Comparison of ENCODE assay signal across 17 cellular contexts in genomic region chr16:1200014-1200627, GRCh38. TPM values are rescaled to one million over a fixed set of nuclear protein-coding genes. Genes with fewer than 3 reads are reported as not detected.
DNase-seq lines count a peak whose midpoint lies in the region; TF ChIP-seq lines count a peak whose summit lies in the region.
"Had no signal": no experiment of that assay in that cellular context is flagged by ENCODE, and none has a peak within 500 bp of the region (broad histone marks: within the 10 kb centered on the region; RNA-seq: fewer than 3 reads in every experiment).

No MANE protein-coding gene starts in this region.

- H3K4me3 ChIP-seq in mesendoderm (ENCODE audit: low read length): no peak overlapping the region

- H3K56ac ChIP-seq in mesendoderm (ENCODE audit: low read length): no peak overlapping the region

- H2BK15ac ChIP-seq in mesendoderm (replicated peaks; ENCODE audit: low read depth): no peak overlapping the region

- no peaks in the 10 kb centered on the region for H3K79me1 ChIP-seq in mesendoderm (ENCODE audit: low read length)

- no peak overlapping the region for H4K8ac ChIP-seq in mesendoderm (ENCODE audit: low read depth, low read length)

- peaks cover 9% of the 10 kb centered on the region for H3K27me3 Mint-ChIP-seq in activated naive CD4-positive, alpha-beta T cell treated with anti-CD3 and anti-CD28 coated beads, Interleukin-2, amount 10 ng/mL, durations not matched to agents 7 days and 5 days
- no peaks in the 10 kb centered on the region for H3K27me3 Mint-ChIP-seq in activated T-helper 1 cell treated with anti-CD3 and anti-CD28 coated beads, Interleukin-12 subunit alpha, Interleukin-12 subunit beta, Interleukin-2, Interleukin-4 antibody, amounts not matched to agents 30 ng/mL and 10 ng/mL and 1 ng/mL, durations not matched to agents 14 hours and 24 hours and 36 hours (ENCODE audit: insufficient read depth)
- peaks cover 9% of the 10 kb centered on the region for H3K27me3 Mint-ChIP-seq in glutamatergic neuron (ENCODE audit: unreplicated experiment)
- no peaks in the 10 kb centered on the region for H3K27me3 Mint-ChIP-seq in type B pancreatic cell

- H3K4me2 ChIP-seq in mesendoderm (ENCODE audit: low read length): no peak overlapping the region

- no peak overlapping the region for H4K5ac ChIP-seq in mesendoderm (ENCODE audit: low read length)

- no peak overlapping the region for H2AK5ac ChIP-seq in mesendoderm (ENCODE audit: low read length)

- H3K23ac ChIP-seq in mesendoderm (ENCODE audit: low read length): no peak overlapping the region

- H3K4me1 ChIP-seq in mesendoderm (ENCODE audit: control insufficient read depth, low read depth, low read length): no peaks in the 10 kb centered on the region

- H3K27ac Mint-ChIP-seq in activated naive CD4-positive, alpha-beta T cell treated with anti-CD3 and anti-CD28 coated beads, Interleukin-2, amount 10 ng/mL, durations not matched to agents 7 days and 5 days: peak overlapping the region; percentile 34
- H3K27ac Mint-ChIP-seq in activated T-helper 1 cell treated with anti-CD3 and anti-CD28 coated beads, Interleukin-12 subunit alpha, Interleukin-12 subunit beta, Interleukin-2, Interleukin-4 antibody, amounts not matched to agents 30 ng/mL and 10 ng/mL and 1 ng/mL, durations not matched to agents 14 hours and 24 hours and 36 hours: peak overlapping the region; percentile 49
- peak overlapping the region; percentile 77 for H3K27ac Mint-ChIP-seq in glutamatergic neuron (ENCODE audit: unreplicated experiment)
- peak overlapping the region; percentile 56 for H3K27ac Mint-ChIP-seq in type B pancreatic cell
- H3K27ac Mint-ChIP-seq: CD8-positive, alpha-beta T cell had no signal

- no peak overlapping the region for H3K27ac ChIP-seq in mesendoderm (ENCODE audit: low read depth, low read length)
- H3K27ac ChIP-seq: 22Rv1 had no signal

- H3K4ac ChIP-seq in mesendoderm (ENCODE audit: low read depth, low read length): no peak overlapping the region

- TF ChIP-seq CTCF in glutamatergic neuron (IDR thresholded peaks at IDR 0.05; ENCODE audit: partially characterized antibody, unreplicated experiment) (no peak), type B pancreatic cell (conservative IDR thresholded peaks at IDR 0.05) (no peak)

- H3K9me3 Mint-ChIP-seq in activated naive CD4-positive, alpha-beta T cell treated with anti-CD3 and anti-CD28 coated beads, Interleukin-2, amount 10 ng/mL, durations not matched to agents 7 days and 5 days: peaks cover 4% of the 10 kb centered on the region
- H3K9me3 Mint-ChIP-seq in activated T-helper 1 cell treated with anti-CD3 and anti-CD28 coated beads, Interleukin-12 subunit alpha, Interleukin-12 subunit beta, Interleukin-2, Interleukin-4 antibody, amounts not matched to agents 30 ng/mL and 10 ng/mL and 1 ng/mL, durations not matched to agents 14 hours and 24 hours and 36 hours: no peaks in the 10 kb centered on the region
- peaks cover 22% of the 10 kb centered on the region for H3K9me3 Mint-ChIP-seq in glutamatergic neuron (ENCODE audit: unreplicated experiment)
- no peaks in the 10 kb centered on the region for H3K9me3 Mint-ChIP-seq in type B pancreatic cell

- no peaks in the 10 kb centered on the region for H3K36me3 Mint-ChIP-seq in activated naive CD4-positive, alpha-beta T cell treated with anti-CD3 and anti-CD28 coated beads, Interleukin-2, amount 10 ng/mL, durations not matched to agents 7 days and 5 days
- H3K36me3 Mint-ChIP-seq in activated T-helper 1 cell treated with anti-CD3 and anti-CD28 coated beads, Interleukin-12 subunit alpha, Interleukin-12 subunit beta, Interleukin-2, Interleukin-4 antibody, amounts not matched to agents 30 ng/mL and 10 ng/mL and 1 ng/mL, durations not matched to agents 14 hours and 24 hours and 36 hours (ENCODE audit: low read depth): no peaks in the 10 kb centered on the region
- H3K36me3 Mint-ChIP-seq in glutamatergic neuron (ENCODE audit: unreplicated experiment) (no peaks in the 10 kb centered on the region), type B pancreatic cell (peaks cover 3% of the 10 kb centered on the region)
- H3K36me3 Mint-ChIP-seq: CD14-positive monocyte; CD8-positive, alpha-beta T cell had no signal

- H3K36me3 ChIP-seq in mesendoderm (ENCODE audit: control insufficient read depth, insufficient read depth, low read length): no peaks in the 10 kb centered on the region

- no peak overlapping the region for H3K9ac ChIP-seq in mesendoderm (ENCODE audit: low read length)

- intact Hi-C loops in activated T-helper 1 cell treated with anti-CD3 and anti-CD28 coated beads, Interleukin-12 subunit alpha, Interleukin-12 subunit beta, Interleukin-2, Interleukin-4 antibody, amounts not matched to agents 30 ng/mL and 10 ng/mL and 1 ng/mL, durations not matched to agents 14 hours and 24 hours and 36 hours (cut with micrococcal nuclease): no loop called here

- H3K4me1 Mint-ChIP-seq in activated naive CD4-positive, alpha-beta T cell treated with anti-CD3 and anti-CD28 coated beads, Interleukin-2, amount 10 ng/mL, durations not matched to agents 7 days and 5 days: peaks cover 2% of the 10 kb centered on the region
- H3K4me1 Mint-ChIP-seq in activated T-helper 1 cell treated with anti-CD3 and anti-CD28 coated beads, Interleukin-12 subunit alpha, Interleukin-12 subunit beta, Interleukin-2, Interleukin-4 antibody, amounts not matched to agents 30 ng/mL and 10 ng/mL and 1 ng/mL, durations not matched to agents 14 hours and 24 hours and 36 hours (ENCODE audit: low read depth): no peaks in the 10 kb centered on the region
- peaks cover 2% of the 10 kb centered on the region for H3K4me1 Mint-ChIP-seq in glutamatergic neuron (ENCODE audit: low read depth, unreplicated experiment)
- H3K4me1 Mint-ChIP-seq in type B pancreatic cell (ENCODE audit: unreplicated experiment): no peaks in the 10 kb centered on the region
- H3K4me1 Mint-ChIP-seq: CD14-positive monocyte had no signal

- no peak overlapping the region for H2BK120ac ChIP-seq in mesendoderm (ENCODE audit: low read depth, low read length)

- H3K18ac ChIP-seq in mesendoderm (ENCODE audit: low read length): no peak overlapping the region

- DNase-seq in activated naive CD4-positive, alpha-beta T cell treated with anti-CD3 and anti-CD28 coated beads, Interleukin-2, amount 10 ng/mL, durations not matched to agents 7 days and 5 days: no peak
- no peak for DNase-seq in activated naive CD4-positive, alpha-beta T cell treated with anti-CD3 and anti-CD28 coated beads, Interleukin-2, amount 50 U/mL, for 16 hours
- DNase-seq in activated T-helper 1 cell treated with anti-CD3 and anti-CD28 coated beads, Interleukin-12 subunit alpha, Interleukin-12 subunit beta, Interleukin-2, Interleukin-4 antibody, amounts not matched to agents 30 ng/mL and 10 ng/mL and 1 ng/mL, durations not matched to agents 14 hours and 24 hours and 36 hours (ENCODE audit: low spot score): no peak
- no peak for DNase-seq in glutamatergic neuron
- no peak for DNase-seq in type B pancreatic cell (ENCODE audit: extremely low spot score, unreplicated experiment)
- DNase-seq in kidney tubule cell (ENCODE audit: low spot score): no peak
- no peak for DNase-seq in mesendoderm
- no peak for DNase-seq in NCI-H2081 treated with DMSO at 0.1 percent for 48 hours (lab: John Stamatoyannopoulos, UW)
- DNase-seq: CD8-positive, alpha-beta T cell; COR-L47; DND-41; GDM1 had no signal

- CTCF ChIA-PET in activated naive CD4-positive, alpha-beta T cell treated with anti-CD3 and anti-CD28 coated beads, Interleukin-2, amount 10 ng/mL, durations not matched to agents 7 days and 5 days (lab: Charles Lee): no interaction called here

- no peak overlapping the region for H2BK5ac ChIP-seq in mesendoderm (ENCODE audit: low read length)

- WGBS in mesendoderm (ENCODE audit: extremely low coverage, insufficient coverage, low lambda C conversion rate): no CpG with 5 or more reads among the region's 38 CpGs

- no peaks in the 10 kb centered on the region for H3K27me3 ChIP-seq in mesendoderm (ENCODE audit: insufficient read depth, low read length, poor library complexity)

- H3K4me3 Mint-ChIP-seq in activated naive CD4-positive, alpha-beta T cell treated with anti-CD3 and anti-CD28 coated beads, Interleukin-2, amount 10 ng/mL, durations not matched to agents 7 days and 5 days: no peak overlapping the region
- no peak overlapping the region for H3K4me3 Mint-ChIP-seq in activated T-helper 1 cell treated with anti-CD3 and anti-CD28 coated beads, Interleukin-12 subunit alpha, Interleukin-12 subunit beta, Interleukin-2, Interleukin-4 antibody, amounts not matched to agents 30 ng/mL and 10 ng/mL and 1 ng/mL, durations not matched to agents 14 hours and 24 hours and 36 hours
- H3K4me3 Mint-ChIP-seq in glutamatergic neuron (ENCODE audit: unreplicated experiment): peak overlapping the region; percentile 49
- H3K4me3 Mint-ChIP-seq in type B pancreatic cell: no peak overlapping the region
- H3K4me3 Mint-ChIP-seq: CD14-positive monocyte; CD8-positive, alpha-beta T cell had no signal

- H3K79me2 ChIP-seq in mesendoderm (ENCODE audit: control insufficient read depth, insufficient read depth, low read length): no peaks in the 10 kb centered on the region

RNA-seq across cellular contexts. Expression of gene TPSG1, which starts 24.9 kb away (rescaled TPM):
- total RNA-seq in activated T-helper 1 cell treated with anti-CD3 and anti-CD28 coated beads, Interleukin-12 subunit alpha, Interleukin-12 subunit beta, Interleukin-2, Interleukin-4 antibody, amounts not matched to agents 30 ng/mL and 10 ng/mL and 1 ng/mL, durations not matched to agents 14 hours and 24 hours and 36 hours: not detected in 2 replicates
- not detected for total RNA-seq in glutamatergic neuron (ENCODE audit: unreplicated experiment)
- 0.43 TPM in 1 of 2 replicates, not detected in the other for total RNA-seq in type B pancreatic cell (ENCODE audit: low replicate concordance)
- not detected for polyA plus RNA-seq in mesendoderm (2013, experiment 1 of 2)
- polyA plus RNA-seq in mesendoderm (2013, experiment 2 of 2): not detected
- total RNA-seq: A673; CD8-positive, alpha-beta T cell had no signal
- polyA plus RNA-seq: BJ, CD14-positive monocyte had no signal

RNA-seq across cellular contexts. Expression of gene TPSB2, which starts 29.9 kb away (rescaled TPM):
- not detected in 2 replicates for total RNA-seq in activated T-helper 1 cell treated with anti-CD3 and anti-CD28 coated beads, Interleukin-12 subunit alpha, Interleukin-12 subunit beta, Interleukin-2, Interleukin-4 antibody, amounts not matched to agents 30 ng/mL and 10 ng/mL and 1 ng/mL, durations not matched to agents 14 hours and 24 hours and 36 hours
- total RNA-seq in glutamatergic neuron (ENCODE audit: unreplicated experiment): not detected
- not detected in 2 replicates for total RNA-seq in type B pancreatic cell (ENCODE audit: low replicate concordance)
- polyA plus RNA-seq in mesendoderm (2013, experiment 1 of 2): not detected
- polyA plus RNA-seq in mesendoderm (2013, experiment 2 of 2): not detected
- total RNA-seq: CD8-positive, alpha-beta T cell; HT-29 had no signal
- polyA plus RNA-seq: BJ, CD14-positive monocyte had no signal

RNA-seq across cellular contexts. Expression of gene TPSAB1, which starts 40.4 kb away (rescaled TPM):
- total RNA-seq in activated T-helper 1 cell treated with anti-CD3 and anti-CD28 coated beads, Interleukin-12 subunit alpha, Interleukin-12 subunit beta, Interleukin-2, Interleukin-4 antibody, amounts not matched to agents 30 ng/mL and 10 ng/mL and 1 ng/mL, durations not matched to agents 14 hours and 24 hours and 36 hours: not detected in 2 replicates
- total RNA-seq in glutamatergic neuron (ENCODE audit: unreplicated experiment): not detected
- not detected in 2 replicates for total RNA-seq in type B pancreatic cell (ENCODE audit: low replicate concordance)
- not detected for polyA plus RNA-seq in mesendoderm (2013, experiment 1 of 2)
- not detected for polyA plus RNA-seq in mesendoderm (2013, experiment 2 of 2)
- total RNA-seq: CD8-positive, alpha-beta T cell; HT-29 had no signal
- polyA plus RNA-seq: BJ, CD14-positive monocyte had no signal

RNA-seq across cellular contexts. Expression of gene CACNA1H, which starts 47.2 kb away (rescaled TPM):
- total RNA-seq in activated T-helper 1 cell treated with anti-CD3 and anti-CD28 coated beads, Interleukin-12 subunit alpha, Interleukin-12 subunit beta, Interleukin-2, Interleukin-4 antibody, amounts not matched to agents 30 ng/mL and 10 ng/mL and 1 ng/mL, durations not matched to agents 14 hours and 24 hours and 36 hours: 0.12 and 0.18 TPM in 2 replicates
- 161 TPM for total RNA-seq in glutamatergic neuron (ENCODE audit: unreplicated experiment)
- total RNA-seq in type B pancreatic cell (ENCODE audit: low replicate concordance): 23.2 and 38.1 TPM in 2 replicates
- 5.3 TPM for polyA plus RNA-seq in mesendoderm (2013, experiment 1 of 2)
- polyA plus RNA-seq in mesendoderm (2013, experiment 2 of 2): 4.9 TPM
- polyA plus RNA-seq: CD14-positive monocyte had no signal

RNA-seq across cellular contexts. Expression of gene TPSD1, which starts 55.7 kb away (rescaled TPM):
- total RNA-seq in activated T-helper 1 cell treated with anti-CD3 and anti-CD28 coated beads, Interleukin-12 subunit alpha, Interleukin-12 subunit beta, Interleukin-2, Interleukin-4 antibody, amounts not matched to agents 30 ng/mL and 10 ng/mL and 1 ng/mL, durations not matched to agents 14 hours and 24 hours and 36 hours: not detected in 2 replicates
- total RNA-seq in glutamatergic neuron (ENCODE audit: unreplicated experiment) (not detected), type B pancreatic cell (ENCODE audit: low replicate concordance) (not detected in 2 replicates)
- not detected for polyA plus RNA-seq in mesendoderm (2013, experiment 1 of 2)
- polyA plus RNA-seq in mesendoderm (2013, experiment 2 of 2): not detected
- total RNA-seq: CD8-positive, alpha-beta T cell; HT-29 had no signal
- polyA plus RNA-seq: BJ, CD14-positive monocyte had no signal
